Comparison of ENCODE assay signal across 1 cellular context in the genomic region with DNA sequence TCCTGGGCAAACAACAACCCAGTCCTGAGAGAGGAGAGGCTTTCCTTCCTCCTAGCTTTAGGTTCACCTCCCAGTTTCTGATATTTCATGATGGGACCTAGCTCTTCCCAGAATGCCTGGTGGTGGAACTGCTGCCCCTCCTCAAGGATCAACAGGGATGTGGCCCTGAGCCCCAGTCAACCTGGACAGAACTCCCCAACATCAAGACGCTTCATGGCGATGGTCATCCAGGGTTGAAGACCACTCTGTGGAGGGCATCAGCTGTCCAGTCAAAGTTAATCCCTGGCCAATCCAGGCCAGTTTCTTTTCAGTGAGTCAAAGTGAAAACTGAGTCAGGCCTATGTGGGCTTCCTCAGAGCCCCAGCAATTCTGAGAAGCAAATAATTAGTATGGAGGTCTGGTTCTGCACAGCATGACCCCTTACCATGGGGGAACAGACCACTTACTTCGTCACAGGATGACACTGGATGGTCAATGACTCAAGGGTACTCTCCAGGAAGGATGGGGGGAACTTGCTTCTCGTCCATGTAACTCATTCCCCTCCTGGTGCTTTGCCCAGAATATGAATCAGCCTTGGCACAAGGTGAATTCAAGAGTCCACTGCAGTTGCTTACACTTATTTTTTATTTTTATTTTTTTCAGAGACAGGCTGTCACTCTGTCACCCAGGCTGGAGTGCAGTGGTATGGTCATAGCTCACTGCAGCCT.
TF ChIP-seq lines count a peak whose summit lies in the region.

No MANE protein-coding gene starts in this region.

TF ChIP-seq in SK-N-SH, 30 proteins besides CTCF, POLR2A, EP300 and RAD21:
- TF ChIP-seq SIN3A (IDR thresholded peaks at IDR 0.05; ENCODE audit: borderline replicate concordance, low read depth, low read length) (peak; percentile 68; the same call in 1 of the 2 replicates), NRF1 (IDR thresholded peaks at IDR 0.05; ENCODE audit: low read depth, low read length) (no peak), NFIC (IDR thresholded peaks at IDR 0.05; ENCODE audit: borderline replicate concordance) (peak; percentile 96), MEF2A (IDR thresholded peaks at IDR 0.05; ENCODE audit: borderline replicate concordance, low read depth) (no peak), GATA2 (CRISPR knock-in tag; IDR thresholded peaks at IDR 0.05) (no peak), TCF12 (IDR thresholded peaks at IDR 0.05) (peak; percentile 70), RXRA (IDR thresholded peaks at IDR 0.05; ENCODE audit: borderline replicate concordance, low read depth) (peak; percentile 49; the same call in 1 of the 2 replicates), JUND (IDR thresholded peaks at IDR 0.05) (peak; percentile 85), FOSL2 (IDR thresholded peaks at IDR 0.05; ENCODE audit: borderline replicate concordance, low read depth) (peak; percentile 91), POLR2AphosphoS5 (IDR thresholded peaks at IDR 0.05; ENCODE audit: low read depth, low read length) (peak; percentile 39; the same call in 1 of the 2 replicates)
- TF ChIP-seq, protein P1, sequence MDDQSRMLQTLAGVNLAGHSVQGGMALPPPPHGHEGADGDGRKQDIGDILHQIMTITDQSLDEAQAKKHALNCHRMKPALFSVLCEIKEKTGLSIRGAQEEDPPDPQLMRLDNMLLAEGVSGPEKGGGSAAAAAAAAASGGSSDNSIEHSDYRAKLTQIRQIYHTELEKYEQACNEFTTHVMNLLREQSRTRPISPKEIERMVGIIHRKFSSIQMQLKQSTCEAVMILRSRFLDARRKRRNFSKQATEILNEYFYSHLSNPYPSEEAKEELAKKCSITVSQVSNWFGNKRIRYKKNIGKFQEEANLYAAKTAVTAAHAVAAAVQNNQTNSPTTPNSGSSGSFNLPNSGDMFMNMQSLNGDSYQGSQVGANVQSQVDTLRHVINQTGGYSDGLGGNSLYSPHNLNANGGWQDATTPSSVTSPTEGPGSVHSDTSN (IDR thresholded peaks at IDR 0.05): peak; percentile 72
- TF ChIP-seq, protein P2, sequence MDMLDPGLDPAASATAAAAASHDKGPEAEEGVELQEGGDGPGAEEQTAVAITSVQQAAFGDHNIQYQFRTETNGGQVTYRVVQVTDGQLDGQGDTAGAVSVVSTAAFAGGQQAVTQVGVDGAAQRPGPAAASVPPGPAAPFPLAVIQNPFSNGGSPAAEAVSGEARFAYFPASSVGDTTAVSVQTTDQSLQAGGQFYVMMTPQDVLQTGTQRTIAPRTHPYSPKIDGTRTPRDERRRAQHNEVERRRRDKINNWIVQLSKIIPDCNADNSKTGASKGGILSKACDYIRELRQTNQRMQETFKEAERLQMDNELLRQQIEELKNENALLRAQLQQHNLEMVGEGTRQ (IDR thresholded peaks at IDR 0.05; ENCODE audit: borderline replicate concordance, low read depth, low read length): no peak
